In genomic region chr7:143898810-143899209, GRCh38 we compare ENCODE assay signal across 19 cellular contexts. TPM values are rescaled to one million over a fixed set of nuclear protein-coding genes. Genes with fewer than 3 reads are reported as not detected.
"Had no signal": no experiment of that assay in that cellular context is flagged by ENCODE, and none has a peak within 500 bp of the region (broad histone marks: within the 10 kb centered on the region; RNA-seq: fewer than 3 reads in every experiment).

No MANE protein-coding gene starts in this region.

- DNase-seq: activated CD4-positive, alpha-beta T cell treated with anti-CD3 and anti-CD28 coated beads, Interleukin-2, amount 10 ng/mL, durations not matched to agents 24 days and 14 days; activated gamma-delta T cell treated with Interleukin-2 at 50 U/mL for 16 hours; amniotic stem cell; central memory CD4-positive, alpha-beta T cell; hippocampal formation; left ventricle myocardium inferior; mesenchymal stem cell; ovary; stimulated activated CD4-positive, alpha-beta T cell treated with anti-CD3 and anti-CD28 coated beads, Interleukin-2, amount 100 ng/mL, for 48 hours; stimulated activated naive B cell treated with anti-CD40 and anti-IgM and Interleukin-4, amounts not matched to agents 10 μg/mL and 1 μg/mL and 100 μg/mL, for 72 hours; T-helper 2 cell; thyroid gland had no signal

- ATAC-seq: stimulated activated naive B cell treated with anti-CD40 and anti-IgM and Interleukin-4, amounts not matched to agents 10 μg/mL and 1 μg/mL and 100 μg/mL, for 72 hours; WTC11 had no signal

- H3K36me3 Mint-ChIP-seq: activated naive CD8-positive, alpha-beta T cell; stimulated activated naive B cell treated with anti-CD40 and anti-IgM and Interleukin-4, amounts not matched to agents 10 μg/mL and 1 μg/mL and 100 μg/mL, for 72 hours; WTC11 had no signal

- FAIRE-seq: urothelium cell line had no signal

- H3K27ac ChIP-seq: coronary artery, thyroid gland had no signal

- H3K9me3 Mint-ChIP-seq: activated CD4-positive, alpha-beta T cell treated with anti-CD3 and anti-CD28 coated beads, Interleukin-2, amount 10 ng/mL, durations not matched to agents 24 days and 14 days; stimulated activated naive B cell treated with anti-CD40 and anti-IgM and Interleukin-4, amounts not matched to agents 10 μg/mL and 1 μg/mL and 100 μg/mL, for 72 hours had no signal

- H3K4me3 Mint-ChIP-seq: stimulated activated naive B cell treated with anti-CD40 and anti-IgM and Interleukin-4, amounts not matched to agents 10 μg/mL and 1 μg/mL and 100 μg/mL, for 72 hours had no signal

- H3K36me3 ChIP-seq: esophagus muscularis mucosa, left ventricle myocardium inferior, ovary, thyroid gland had no signal

- H3K4me3 ChIP-seq: coronary artery, ovary, thyroid gland had no signal

- H3K27me3 ChIP-seq: esophagus muscularis mucosa, ovary, thyroid gland had no signal

- H3K9me3 ChIP-seq: esophagus muscularis mucosa, ovary, thyroid gland had no signal

- H3K27ac Mint-ChIP-seq: activated CD4-positive, alpha-beta T cell treated with anti-CD3 and anti-CD28 coated beads, Interleukin-2, amount 10 ng/mL, durations not matched to agents 24 days and 14 days; stimulated activated naive B cell treated with anti-CD40 and anti-IgM and Interleukin-4, amounts not matched to agents 10 μg/mL and 1 μg/mL and 100 μg/mL, for 72 hours had no signal

- H3K27me3 Mint-ChIP-seq: activated CD4-positive, alpha-beta T cell treated with anti-CD3 and anti-CD28 coated beads, Interleukin-2, amount 10 ng/mL, durations not matched to agents 24 days and 14 days; activated naive CD8-positive, alpha-beta T cell; stimulated activated naive B cell treated with anti-CD40 and anti-IgM and Interleukin-4, amounts not matched to agents 10 μg/mL and 1 μg/mL and 100 μg/mL, for 72 hours had no signal

RNA-seq across cellular contexts. Expression of gene OR2F2, which starts 36.2 kb away (rescaled TPM):
- total RNA-seq: activated CD4-positive, alpha-beta T cell treated with anti-CD3 and anti-CD28 coated beads, Interleukin-2, amount 10 ng/mL, durations not matched to agents 24 days and 14 days; esophagus muscularis mucosa; kidney epithelial cell; left ventricle myocardium inferior; ovary; thyroid gland; WTC11 had no signal
- polyA plus RNA-seq: ovary had no signal

RNA-seq across cellular contexts. Expression of gene OR2F1, which starts 55.8 kb away (rescaled TPM):
- total RNA-seq: activated CD4-positive, alpha-beta T cell treated with anti-CD3 and anti-CD28 coated beads, Interleukin-2, amount 10 ng/mL, durations not matched to agents 24 days and 14 days; esophagus muscularis mucosa; glomerular endothelial cell; left ventricle myocardium inferior; ovary; thyroid gland; WTC11 had no signal
- polyA plus RNA-seq: ovary had no signal
